ENCODE assay signal across 16 cellular contexts in genomic region chr22:22009661-22010060, GRCh38.
"Had no signal": no experiment of that assay in that cellular context is flagged by ENCODE, and none has a peak within 500 bp of the region (broad histone marks: within the 10 kb centered on the region; RNA-seq: fewer than 3 reads in every experiment).

No MANE protein-coding gene starts in this region.

- H3K9me3 ChIP-seq: left lung, pancreas, tibial nerve had no signal

- H3K4me3 ChIP-seq: cardiac muscle cell, dorsolateral prefrontal cortex, left lung, pancreas, tibial nerve had no signal

- H3K36me3 Mint-ChIP-seq: naive thymus-derived CD8-positive, alpha-beta T cell had no signal

- H3K27ac Mint-ChIP-seq: activated CD4-positive, alpha-beta T cell treated with anti-CD3 and anti-CD28 coated beads, Interleukin-2, amount 10 ng/mL, durations not matched to agents 7 days and 5 days; activated T-helper 1 cell treated with anti-CD3 and anti-CD28 coated beads, Interleukin-12 subunit alpha, Interleukin-12 subunit beta, Interleukin-2, Interleukin-4 antibody, amounts not matched to agents 30 ng/mL and 10 ng/mL and 1 ng/mL, durations not matched to agents 14 hours and 24 hours and 36 hours; endodermal cell; naive thymus-derived CD8-positive, alpha-beta T cell; T-helper 17 cell had no signal

- H3K4me1 Mint-ChIP-seq: activated CD4-positive, alpha-beta T cell treated with anti-CD3 and anti-CD28 coated beads, Interleukin-2, amount 10 ng/mL, durations not matched to agents 7 days and 5 days; naive thymus-derived CD8-positive, alpha-beta T cell had no signal

- DNase-seq: activated CD4-positive, alpha-beta T cell treated with anti-CD3 and anti-CD28 coated beads, Interleukin-2, amount 10 ng/mL, durations not matched to agents 7 days and 5 days; activated CD8-positive, alpha-beta memory T cell treated with anti-CD3 and anti-CD28 coated beads, Interleukin-2, amount 50 U/mL, for 48 hours; activated naive CD4-positive, alpha-beta T cell; dorsolateral prefrontal cortex; endodermal cell; hippocampal formation; kidney; left lung; mesenchymal stem cell; naive thymus-derived CD8-positive, alpha-beta T cell; pancreas; T-helper 17 cell had no signal

- ATAC-seq: left lung; naive thymus-derived CD8-positive, alpha-beta T cell; pancreas; sciatic nerve; T-helper 17 cell had no signal

- H3K27me3 ChIP-seq: pancreas, tibial nerve had no signal

- H3K9me3 Mint-ChIP-seq: activated T-helper 1 cell treated with anti-CD3 and anti-CD28 coated beads, Interleukin-12 subunit alpha, Interleukin-12 subunit beta, Interleukin-2, Interleukin-4 antibody, amounts not matched to agents 30 ng/mL and 10 ng/mL and 1 ng/mL, durations not matched to agents 14 hours and 24 hours and 36 hours had no signal

- H3K4me1 ChIP-seq: left lung, pancreas, tibial nerve had no signal

- H3K36me3 ChIP-seq: cardiac muscle cell, left lung, pancreas, tibial nerve had no signal

- H3K27ac ChIP-seq: cardiac muscle cell, dorsolateral prefrontal cortex, left lung, pancreas, tibial nerve had no signal

- H3K4me3 Mint-ChIP-seq: activated CD4-positive, alpha-beta T cell treated with anti-CD3 and anti-CD28 coated beads, Interleukin-2, amount 10 ng/mL, durations not matched to agents 7 days and 5 days; activated T-helper 1 cell treated with anti-CD3 and anti-CD28 coated beads, Interleukin-12 subunit alpha, Interleukin-12 subunit beta, Interleukin-2, Interleukin-4 antibody, amounts not matched to agents 30 ng/mL and 10 ng/mL and 1 ng/mL, durations not matched to agents 14 hours and 24 hours and 36 hours; endodermal cell; naive thymus-derived CD8-positive, alpha-beta T cell; T-helper 17 cell had no signal
